Comparison of ENCODE assay signal across 8 cellular contexts in genomic region chr10:77877461-77878344, GRCh38. TPM values are rescaled to one million over a fixed set of nuclear protein-coding genes. Genes with fewer than 3 reads are reported as not detected.
A peak's percentile ranks its signal among the peaks of the same experiment; 100 is the strongest.
DNase-seq lines count a peak whose midpoint lies in the region; ATAC-seq and TF ChIP-seq lines count a peak whose summit lies in the region.

No MANE protein-coding gene starts in this region.

- H3K4me1 ChIP-seq in HUES48 (ENCODE audit: control insufficient read depth, insufficient read depth, low read length): peaks cover 57% of the 10 kb centered on the region

- no peak overlapping the region for H3K4me3 ChIP-seq in AG04450 (ENCODE audit: low read depth, low read length)
- peak overlapping the region; percentile 32; the same call in 1 of the 2 replicates for H3K4me3 ChIP-seq in HUES48 (ENCODE audit: low read depth, low read length)

- no peaks in the 10 kb centered on the region; the same call in 1 of the 2 replicates for H3K9me3 ChIP-seq in AG04450 (ENCODE audit: control insufficient read depth, insufficient read depth, low read length)
- no peaks in the 10 kb centered on the region for H3K9me3 ChIP-seq in HUES48 (ENCODE audit: control insufficient read depth, insufficient read depth, low read length)

- CTCF ChIA-PET in AG04450 (lab: Charles Lee): no interaction called here

- H3K27ac ChIP-seq in AG04450 (ENCODE audit: low read depth, low read length) (peak overlapping the region; percentile 57), HUES48 (ENCODE audit: low read depth, low read length) (peak overlapping the region; percentile 94)

- POLR2A ChIA-PET in AG04450 (lab: Yijun Ruan, JAX): no interaction called here

- peaks cover 2% of the 10 kb centered on the region; the same call in 1 of the 2 replicates for H3K36me3 ChIP-seq in HUES48 (ENCODE audit: control insufficient read depth, insufficient read depth, low read length)

- intact Hi-C loops in Right ventricle myocardium superior (cut with DNase I): no loop called here

- H3K9ac ChIP-seq in HUES48 (ENCODE audit: low read depth, low read length): no peak overlapping the region

- ATAC-seq in GM19324 (IDR thresholded peaks at IDR 0.05; ENCODE audit: low FRiP score, unreplicated experiment) (peak; percentile 37), Right ventricle myocardium superior (ENCODE audit: poor library complexity) (peak; percentile 48)

- no peak for TF ChIP-seq CTCF in AG04450 (IDR thresholded peaks at IDR 0.05; ENCODE audit: low read depth, low read length)

- no peaks in the 10 kb centered on the region for H3K27me3 ChIP-seq in AG04450 (ENCODE audit: control insufficient read depth, insufficient read depth, low read length)
- H3K27me3 ChIP-seq in HUES48 (ENCODE audit: control insufficient read depth, insufficient read depth, low read length): no peaks in the 10 kb centered on the region

- DNase-seq in AG04450 (ENCODE audit: low read depth, low spot score) (peak; percentile 42), Right ventricle myocardium superior (peak; percentile 56), renal cortical epithelial cell (ENCODE audit: low read depth) (peak; percentile 37), DMS79 treated with DMSO at 0.1 percent for 48 hours (lab: John Stamatoyannopoulos, UW) (no peak), NCI-H2227 treated with DMSO at 0.1 percent for 48 hours (lab: John Stamatoyannopoulos, UW) (no peak)
- DNase-seq in activated CD8-positive, alpha-beta memory T cell treated with anti-CD3 and anti-CD28 coated beads for 4 hours (ENCODE audit: low read depth in 2 of 2): peak; percentile 23 to 27

RNA-seq across cellular contexts. Expression of gene DLG5, which starts 48.9 kb away (rescaled TPM):
- polyA plus RNA-seq in AG04450 (2011; rRNA removed): 16.3 and 21.9 TPM in 2 replicates
- 37.3 and 43.2 TPM in 2 replicates for polyA minus RNA-seq in AG04450 (2011; rRNA and poly(A)+ RNA removed)
- 8.8 TPM for total RNA-seq in Right ventricle myocardium superior
- 11.3 and 39.0 TPM in 2 replicates for total RNA-seq in renal cortical epithelial cell

Comparison
In these comparisons a context has a peak if more than half of its experiments do, and no peak if none do; other contexts are left out.
1. DNase-seq: peak in AG04450 (single experiment), activated CD8-positive, alpha-beta memory T cell treated with anti-CD3 and anti-CD28 coated beads for 4 hours (2 of 2), Right ventricle myocardium superior (single experiment) and renal cortical epithelial cell (single experiment); none in DMS79 treated with DMSO at 0.1 percent for 48 hours (single experiment) and NCI-H2227 treated with DMSO at 0.1 percent for 48 hours (single experiment).